ENCODE assay signal across 22 cellular contexts in genomic region chr1:220772846-220773245, GRCh38. TPM values are rescaled to one million over a fixed set of nuclear protein-coding genes. Genes with fewer than 3 reads are reported as not detected.
DNase-seq lines count a peak whose midpoint lies in the region; ATAC-seq and TF ChIP-seq lines count a peak whose summit lies in the region.
"Had no signal": no experiment of that assay in that cellular context is flagged by ENCODE, and none has a peak within 500 bp of the region (broad histone marks: within the 10 kb centered on the region; RNA-seq: fewer than 3 reads in every experiment).

No MANE protein-coding gene starts in this region.

- DNase-seq in memory B cell (ENCODE audit: low spot score in 2 of 2) (no peak), OCI-LY7 (ENCODE audit: low spot score) (no peak), NCI-H446 (lab: John Stamatoyannopoulos, UW) (no peak), dermis blood vessel endothelial cell (no peak)
- no peak for DNase-seq in naive thymus-derived CD4-positive, alpha-beta T cell
- DNase-seq: CD8-positive, alpha-beta memory T cell; DMS79; IMR-90; Kasumi-1; MM.1S; NCI-H1092 treated with DMSO at 0.1 percent for 48 hours; NCI-H2227 treated with DMSO at 0.1 percent for 48 hours; NCI-H526 treated with DMSO at 0.1 percent for 48 hours; OCI-M1; RPMI8226; SIG-M5 had no signal

- no peaks in the 10 kb centered on the region for H3K9me3 ChIP-seq in naive thymus-derived CD4-positive, alpha-beta T cell (ENCODE audit: control insufficient read depth in 2 of 3, low read length in 3 of 3)
- H3K9me3 ChIP-seq in OCI-LY7 (ENCODE audit: low read length), result no peaks in the 10 kb centered on the region

- H3K4me1 ChIP-seq in naive thymus-derived CD4-positive, alpha-beta T cell (ENCODE audit: control insufficient read depth in 2 of 2, insufficient read depth in 2 of 2, low read length in 2 of 2), result no peaks in the 10 kb centered on the region
- no peaks in the 10 kb centered on the region for H3K4me1 ChIP-seq in OCI-LY7 (ENCODE audit: insufficient read depth, low read length, poor library complexity, severe bottlenecking)

- H3K79me2 ChIP-seq in OCI-LY7 (ENCODE audit: insufficient read depth, low read depth, low read length), result no peaks in the 10 kb centered on the region

- H3K4me1 Mint-ChIP-seq in memory B cell, result peaks cover 29% of the 10 kb centered on the region
- H3K4me1 Mint-ChIP-seq in naive thymus-derived CD4-positive, alpha-beta T cell, result peaks cover 0 to 4% (median 0%) of the 10 kb centered on the region in 7 donors
- H3K4me1 Mint-ChIP-seq: CD8-positive, alpha-beta memory T cell had no signal

- POLR2A ChIA-PET in naive thymus-derived CD4-positive, alpha-beta T cell (lab: Charles Lee), result no interaction called here
- POLR2A ChIA-PET in OCI-LY7 (lab: Charles Lee), result interaction anchor here (1.2 kb wide), 1 partner anchor 10 kb away, joined by 4 read pairs; no protein-coding TSS in a partner anchor

- H3K9me2 ChIP-seq in OCI-LY7 (ENCODE audit: insufficient read depth, low read length), result no peaks in the 10 kb centered on the region

- H3K27ac ChIP-seq in naive thymus-derived CD4-positive, alpha-beta T cell (ENCODE audit: low read depth, low read length), result no peak overlapping the region
- no peak overlapping the region for H3K27ac ChIP-seq in OCI-LY7 (ENCODE audit: low read depth, low read length, poor library complexity, severe bottlenecking)
- H3K27ac ChIP-seq: BLaER1 had no signal

- no peak overlapping the region for H3K4me2 ChIP-seq in OCI-LY7 (ENCODE audit: low read length)
- H3K4me2 ChIP-seq: BLaER1 had no signal

- no peak overlapping the region for H3K4me3 ChIP-seq in naive thymus-derived CD4-positive, alpha-beta T cell (ENCODE audit: low read length)
- no peak overlapping the region for H3K4me3 ChIP-seq in OCI-LY7 (ENCODE audit: low read depth, low read length, poor library complexity, severe bottlenecking)
- H3K4me3 ChIP-seq: BLaER1 had no signal

- no peaks in the 10 kb centered on the region for H4K20me1 ChIP-seq in OCI-LY7 (ENCODE audit: insufficient read depth, low read length)
- H4K20me1 ChIP-seq: BLaER1 had no signal

- no TSS peak for BruUV-seq in OCI-LY7 (replicated peaks; lab: Mats Ljungman, UMichigan)

- intact Hi-C loops in naive thymus-derived CD4-positive, alpha-beta T cell (cut with micrococcal nuclease), result no loop called here
- intact Hi-C loops in OCI-LY7 (cut with micrococcal nuclease; ENCODE audit: unreplicated experiment), result loop anchor here (10.0 kb wide), 1 partner anchor 938 kb away; no protein-coding TSS in a partner anchor

- H3K4me3 Mint-ChIP-seq in memory B cell, result no peak overlapping the region
- no peak overlapping the region for H3K4me3 Mint-ChIP-seq in naive thymus-derived CD4-positive, alpha-beta T cell
- H3K4me3 Mint-ChIP-seq: CD8-positive, alpha-beta memory T cell; T-helper 1 cell treated with Interleukin-12 subunit alpha and Interleukin-12 subunit beta and Interleukin-4 antibody, amounts not matched to agents 30 μg/mL and 1 μg/mL, for 36 hours had no signal

- no peaks in the 10 kb centered on the region for H3K9me3 Mint-ChIP-seq in memory B cell
- peaks cover 0 to 1% (median 0%) of the 10 kb centered on the region in 11 donors for H3K9me3 Mint-ChIP-seq in naive thymus-derived CD4-positive, alpha-beta T cell
- H3K9me3 Mint-ChIP-seq: CD8-positive, alpha-beta memory T cell; T-helper 1 cell treated with Interleukin-12 subunit alpha and Interleukin-12 subunit beta and Interleukin-4 antibody, amounts not matched to agents 30 μg/mL and 1 μg/mL, for 36 hours had no signal

- H3K27ac Mint-ChIP-seq in memory B cell, result peak overlapping the region; percentile 35
- no peak overlapping the region for H3K27ac Mint-ChIP-seq in naive thymus-derived CD4-positive, alpha-beta T cell
- H3K27ac Mint-ChIP-seq: T-helper 1 cell treated with Interleukin-12 subunit alpha and Interleukin-12 subunit beta and Interleukin-4 antibody, amounts not matched to agents 30 μg/mL and 1 μg/mL, for 36 hours had no signal

- no peaks in the 10 kb centered on the region for H3K36me3 ChIP-seq in naive thymus-derived CD4-positive, alpha-beta T cell (ENCODE audit: control insufficient read depth in 2 of 3, insufficient read depth in 3 of 3, low read length in 3 of 3)
- H3K36me3 ChIP-seq in OCI-LY7 (ENCODE audit: insufficient read depth, low read length), result no peaks in the 10 kb centered on the region
- H3K36me3 ChIP-seq: BLaER1 had no signal

- no peak for TF ChIP-seq CTCF in OCI-LY7 (conservative IDR thresholded peaks at IDR 0.05; ENCODE audit: low read length)

- no peaks in the 10 kb centered on the region for H3K27me3 Mint-ChIP-seq in memory B cell
- H3K27me3 Mint-ChIP-seq in naive thymus-derived CD4-positive, alpha-beta T cell, result peaks cover 5 to 23% (median 17%) of the 10 kb centered on the region in 5 donors

- H3K36me3 Mint-ChIP-seq in memory B cell, result no peaks in the 10 kb centered on the region
- no peaks in the 10 kb centered on the region for H3K36me3 Mint-ChIP-seq in naive thymus-derived CD4-positive, alpha-beta T cell
- H3K36me3 Mint-ChIP-seq: CD8-positive, alpha-beta memory T cell had no signal

- no peak overlapping the region for H2AFZ ChIP-seq in OCI-LY7 (ENCODE audit: low read length)

- CTCF ChIA-PET in naive thymus-derived CD4-positive, alpha-beta T cell (lab: Charles Lee), result no interaction called here
- CTCF ChIA-PET in OCI-LY7 (lab: Charles Lee; ENCODE audit: unreplicated experiment), result no interaction called here

- ATAC-seq in GM18517 (IDR thresholded peaks at IDR 0.05; ENCODE audit: unreplicated experiment), result peak; percentile 33
- ATAC-seq in GM21529 (IDR thresholded peaks at IDR 0.05; ENCODE audit: unreplicated experiment), result peak; percentile 26
- peak; percentile 33 for ATAC-seq in HG02798 (IDR thresholded peaks at IDR 0.05; ENCODE audit: poor library complexity, unreplicated experiment)
- no peak for ATAC-seq in memory B cell (ENCODE audit: low read depth)
- ATAC-seq in naive thymus-derived CD4-positive, alpha-beta T cell, result no peak

- H3K27me3 ChIP-seq in naive thymus-derived CD4-positive, alpha-beta T cell (ENCODE audit: control insufficient read depth in 2 of 2, insufficient read depth in 2 of 2, low read length in 2 of 2), result no peaks in the 10 kb centered on the region
- H3K27me3 ChIP-seq: BLaER1 had no signal

RNA-seq across cellular contexts. Expression of gene MTARC1, which starts 13.9 kb away (rescaled TPM):
- 10 to 100 TPM in 1 of 5 experiments, 1 to 10 TPM in 1, not detected in 3; 1.1 to 14.5 TPM for total RNA-seq in naive thymus-derived CD4-positive, alpha-beta T cell
- polyA plus RNA-seq in naive thymus-derived CD4-positive, alpha-beta T cell, result not detected
- not detected in 2 replicates for total RNA-seq in OCI-LY7 (2014; rRNA removed; shearing (Covaris generic))
- total RNA-seq in OCI-LY7 (2022), result not detected in 2 replicates
- total RNA-seq in dermis blood vessel endothelial cell, result 1.9 and 3.9 TPM in 2 replicates
- total RNA-seq: A172; CD8-positive, alpha-beta memory T cell had no signal
- polyA plus RNA-seq: CD8-positive, alpha-beta memory T cell had no signal

RNA-seq across cellular contexts. Expression of gene MTARC2, which starts 24.7 kb away (rescaled TPM):
- total RNA-seq in naive thymus-derived CD4-positive, alpha-beta T cell, result 1 to 10 TPM in 1 of 5 experiments, not detected in 4; 1.1 TPM
- not detected for polyA plus RNA-seq in naive thymus-derived CD4-positive, alpha-beta T cell
- total RNA-seq in OCI-LY7 (2014; rRNA removed; shearing (Covaris generic)), result not detected in 2 replicates
- total RNA-seq in OCI-LY7 (2022) (not detected in 2 replicates), dermis blood vessel endothelial cell (11.0 and 23.5 TPM in 2 replicates)
- total RNA-seq: CD8-positive, alpha-beta memory T cell had no signal
- polyA plus RNA-seq: CD8-positive, alpha-beta memory T cell had no signal

Comparison
In these comparisons a context has a peak if more than half of its experiments do, and no peak if none do; other contexts are left out.
1. ATAC-seq: peak in GM18517 (single experiment), GM21529 (single experiment) and HG02798 (single experiment); none in memory B cell (single experiment) and naive thymus-derived CD4-positive, alpha-beta T cell (single experiment).